In the genomic region with DNA sequence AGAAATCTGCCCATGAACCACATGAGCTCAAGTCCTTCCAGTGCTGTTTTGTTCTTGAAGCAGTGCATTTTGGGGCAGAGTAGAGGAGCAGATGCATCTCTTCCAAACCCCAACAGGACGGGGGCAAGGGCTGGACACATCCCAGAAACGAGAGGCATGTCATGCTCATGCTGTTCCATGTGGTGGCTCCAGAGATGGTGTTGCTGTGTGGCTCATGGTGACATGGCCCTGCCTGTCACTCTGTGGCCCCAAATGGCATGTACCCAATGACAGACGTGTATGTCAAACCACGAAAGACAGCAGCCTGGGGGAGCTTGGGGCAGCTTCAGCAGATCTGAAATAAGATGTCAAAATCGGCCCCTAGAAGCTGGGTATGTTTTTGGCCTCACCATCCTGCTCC, we compare ENCODE assay signal across 18 cellular contexts. TPM values are rescaled to one million over a fixed set of nuclear protein-coding genes. Genes with fewer than 3 reads are reported as not detected.
A peak's percentile ranks its signal among the peaks of the same experiment; 100 is the strongest.
DNase-seq lines count a peak whose midpoint lies in the region; ATAC-seq and TF ChIP-seq lines count a peak whose summit lies in the region.
"Had no signal": no experiment of that assay in that cellular context is flagged by ENCODE, and none has a peak within 500 bp of the region (broad histone marks: within the 10 kb centered on the region; RNA-seq: fewer than 3 reads in every experiment).

No MANE protein-coding gene starts in this region.

- H3K79me2 ChIP-seq in DND-41 (ENCODE audit: insufficient read depth, low read length): no peaks in the 10 kb centered on the region

- H3K36me3 ChIP-seq in DND-41 (ENCODE audit: insufficient read depth, low read length): no peaks in the 10 kb centered on the region
- H3K36me3 ChIP-seq: BLaER1 treated with 17β-estradiol and CSF1 and Interleukin-3, amounts not matched to agents 10 nM and 100 nM had no signal

- no peak overlapping the region for H3K4me3 ChIP-seq in DND-41 (ENCODE audit: low read depth in 1 of 2, low read length in 2 of 2)
- H3K4me3 ChIP-seq: BLaER1 treated with 17β-estradiol and CSF1 and Interleukin-3, amounts not matched to agents 10 nM and 100 nM had no signal

- TF ChIP-seq CTCF in DND-41 (IDR thresholded peaks at IDR 0.05; ENCODE audit: borderline replicate concordance, extremely low read depth, low read length, poor library complexity, severe bottlenecking): no peak
- peak; percentile 7 for TF ChIP-seq CTCF in GM12873 (IDR thresholded peaks at IDR 0.05; ENCODE audit: insufficient read depth, low read depth, low read length, missing control alignments)

- peak overlapping the region; percentile 24 for H3K27ac Mint-ChIP-seq in activated T-helper 17 cell treated with anti-CD3 and anti-CD28 coated beads, Interleukin-2, amount 50 U/mL, for 72 hours
- no peak overlapping the region for H3K27ac Mint-ChIP-seq in stimulated activated memory B cell treated with anti-CD40 and anti-IgM and Interleukin-4, amounts not matched to agents 10 μg/mL and 1 μg/mL and 100 μg/mL, for 72 hours
- H3K27ac Mint-ChIP-seq: B cell; CD8-positive, alpha-beta T cell; HFFc6; IgD-negative memory B cell had no signal

- no peak overlapping the region for H3K27ac ChIP-seq in DND-41 (ENCODE audit: low read length)
- H3K27ac ChIP-seq: BLaER1 treated with 17β-estradiol and CSF1 and Interleukin-3, amounts not matched to agents 10 nM and 100 nM had no signal

- no peak overlapping the region for H2AFZ ChIP-seq in DND-41 (ENCODE audit: low read depth, low read length)

- no peaks in the 10 kb centered on the region for H4K20me1 ChIP-seq in DND-41 (ENCODE audit: insufficient read depth, low read length)
- H4K20me1 ChIP-seq: BLaER1 treated with 17β-estradiol and CSF1 and Interleukin-3, amounts not matched to agents 10 nM and 100 nM had no signal

- peak; percentile 27; the same call in 1 of the 3 replicates for ATAC-seq in DND-41 (ENCODE audit: insufficient read depth, low read depth)
- ATAC-seq in activated T-helper 17 cell treated with anti-CD3 and anti-CD28 coated beads, Interleukin-2, amount 50 U/mL, for 72 hours (replicated peaks): no peak
- ATAC-seq in stimulated activated memory B cell treated with anti-CD40 and anti-IgM and Interleukin-4, amounts not matched to agents 10 μg/mL and 1 μg/mL and 100 μg/mL, for 72 hours: peak; percentile 50
- ATAC-seq: CD8-positive, alpha-beta T cell; HCT116; HepG2 had no signal

- no peak overlapping the region for H3K9ac ChIP-seq in DND-41 (ENCODE audit: low read depth, low read length)
- H3K9ac ChIP-seq: BLaER1 treated with 17β-estradiol and CSF1 and Interleukin-3, amounts not matched to agents 10 nM and 100 nM had no signal

- H3K27me3 Mint-ChIP-seq in activated T-helper 17 cell treated with anti-CD3 and anti-CD28 coated beads, Interleukin-2, amount 50 U/mL, for 72 hours: no peaks in the 10 kb centered on the region
- peaks cover 22% of the 10 kb centered on the region for H3K27me3 Mint-ChIP-seq in stimulated activated memory B cell treated with anti-CD40 and anti-IgM and Interleukin-4, amounts not matched to agents 10 μg/mL and 1 μg/mL and 100 μg/mL, for 72 hours
- H3K27me3 Mint-ChIP-seq: IgD-negative memory B cell had no signal

- DNase-seq in DND-41 (no peak), amniotic stem cell (lab: John Stamatoyannopoulos, UW) (no peak), NCI-H82 treated with DMSO at 0.1 percent for 48 hours (lab: John Stamatoyannopoulos, UW; ENCODE audit: unreplicated experiment) (no peak)
- DNase-seq: Calu3; CD8-positive, alpha-beta T cell; DMS79 treated with DMSO at 0.1 percent for 48 hours; EL; GOT3; H7; HFFc6 had no signal

- no peaks in the 10 kb centered on the region for H3K4me1 Mint-ChIP-seq in activated T-helper 17 cell treated with anti-CD3 and anti-CD28 coated beads, Interleukin-2, amount 50 U/mL, for 72 hours
- H3K4me1 Mint-ChIP-seq in stimulated activated memory B cell treated with anti-CD40 and anti-IgM and Interleukin-4, amounts not matched to agents 10 μg/mL and 1 μg/mL and 100 μg/mL, for 72 hours: no peaks in the 10 kb centered on the region
- H3K4me1 Mint-ChIP-seq: B cell, IgD-negative memory B cell had no signal

- no peaks in the 10 kb centered on the region for H3K27me3 ChIP-seq in DND-41 (ENCODE audit: insufficient read depth, low read length, poor library complexity)
- H3K27me3 ChIP-seq: BLaER1 treated with 17β-estradiol and CSF1 and Interleukin-3, amounts not matched to agents 10 nM and 100 nM had no signal

- no peaks in the 10 kb centered on the region for H3K9me3 Mint-ChIP-seq in activated T-helper 17 cell treated with anti-CD3 and anti-CD28 coated beads, Interleukin-2, amount 50 U/mL, for 72 hours
- no peaks in the 10 kb centered on the region for H3K9me3 Mint-ChIP-seq in stimulated activated memory B cell treated with anti-CD40 and anti-IgM and Interleukin-4, amounts not matched to agents 10 μg/mL and 1 μg/mL and 100 μg/mL, for 72 hours
- H3K9me3 Mint-ChIP-seq: CD8-positive, alpha-beta T cell; HFFc6; IgD-negative memory B cell had no signal

- H3K4me3 Mint-ChIP-seq in activated T-helper 17 cell treated with anti-CD3 and anti-CD28 coated beads, Interleukin-2, amount 50 U/mL, for 72 hours: no peak overlapping the region
- no peak overlapping the region for H3K4me3 Mint-ChIP-seq in stimulated activated memory B cell treated with anti-CD40 and anti-IgM and Interleukin-4, amounts not matched to agents 10 μg/mL and 1 μg/mL and 100 μg/mL, for 72 hours
- H3K4me3 Mint-ChIP-seq: B cell; CD8-positive, alpha-beta T cell; HFFc6; IgD-negative memory B cell had no signal

- no peaks in the 10 kb centered on the region for H3K36me3 Mint-ChIP-seq in activated T-helper 17 cell treated with anti-CD3 and anti-CD28 coated beads, Interleukin-2, amount 50 U/mL, for 72 hours (ENCODE audit: low read depth)
- H3K36me3 Mint-ChIP-seq in stimulated activated memory B cell treated with anti-CD40 and anti-IgM and Interleukin-4, amounts not matched to agents 10 μg/mL and 1 μg/mL and 100 μg/mL, for 72 hours: no peaks in the 10 kb centered on the region
- H3K36me3 Mint-ChIP-seq: CD8-positive, alpha-beta T cell had no signal

- no peaks in the 10 kb centered on the region for H3K4me1 ChIP-seq in DND-41 (ENCODE audit: insufficient read depth, low read length)
- H3K4me1 ChIP-seq: BLaER1 treated with 17β-estradiol and CSF1 and Interleukin-3, amounts not matched to agents 10 nM and 100 nM had no signal

- H3K4me2 ChIP-seq in DND-41 (ENCODE audit: insufficient read depth, low read length): no peak overlapping the region
- H3K4me2 ChIP-seq: BLaER1 treated with 17β-estradiol and CSF1 and Interleukin-3, amounts not matched to agents 10 nM and 100 nM had no signal

- H3K9me3 ChIP-seq in DND-41 (ENCODE audit: insufficient read depth, low read length, severe bottlenecking): no peaks in the 10 kb centered on the region

RNA-seq across cellular contexts. Expression of gene NRN1, which starts 46.3 kb away (rescaled TPM):
- 10 to 100 TPM in 1 of 2 donors, 1 to 10 TPM in 1; 1.1 to 14.7 TPM for total RNA-seq in activated T-helper 17 cell treated with anti-CD3 and anti-CD28 coated beads, Interleukin-2, amount 50 U/mL, for 72 hours
- total RNA-seq: B cell, Calu3, H7, HepG2, HFFc6 had no signal
